Comparison of ENCODE assay signal across 15 cellular contexts in genomic region chr6:39452306-39452705, GRCh38.
DNase-seq lines count a peak whose midpoint lies in the region; ATAC-seq, FAIRE-seq and TF ChIP-seq lines count a peak whose summit lies in the region.
"Had no signal": no experiment of that assay in that cellular context is flagged by ENCODE, and none has a peak within 500 bp of the region (broad histone marks: within the 10 kb centered on the region; RNA-seq: fewer than 3 reads in every experiment).

No MANE protein-coding gene starts in this region.

- no peak overlapping the region for H4K8ac ChIP-seq in trophoblast cell (ENCODE audit: low read depth, low read length)

- no peak overlapping the region for H4K91ac ChIP-seq in trophoblast cell (ENCODE audit: low read depth, low read length)

- ATAC-seq in GM18873 (IDR thresholded peaks at IDR 0.05; ENCODE audit: low FRiP score, unreplicated experiment), result no peak
- ATAC-seq: psoas muscle had no signal

- H2AFZ ChIP-seq in keratinocyte (ENCODE audit: control insufficient read depth, low read length) (no peak overlapping the region), trophoblast cell (ENCODE audit: insufficient read depth, low read length, poor library complexity) (no peak overlapping the region)

- H3K4me3 ChIP-seq in AG10803 (ENCODE audit: low read length), result no peak overlapping the region
- no peak overlapping the region for H3K4me3 ChIP-seq in keratinocyte (ENCODE audit: control insufficient read depth in 2 of 3, extremely low read depth in 1 of 3, insufficient read depth in 2 of 3, low read depth in 1 of 3, low read length in 3 of 3)
- no peak overlapping the region for H3K4me3 ChIP-seq in trophoblast cell (ENCODE audit: low read depth, low read length)
- H3K4me3 ChIP-seq: esophagus muscularis mucosa, psoas muscle, stomach had no signal

- H3K36me3 ChIP-seq in keratinocyte (ENCODE audit: control insufficient read depth in 2 of 2, extremely low read depth in 1 of 2, insufficient read depth in 2 of 2, low read length in 2 of 2), result no peaks in the 10 kb centered on the region
- H3K36me3 ChIP-seq in trophoblast cell (ENCODE audit: control insufficient read depth in 1 of 2, insufficient read depth in 2 of 2, low read length in 2 of 2), result no peaks in the 10 kb centered on the region
- H3K36me3 ChIP-seq: esophagus muscularis mucosa, stomach had no signal

- H3K4me1 ChIP-seq in keratinocyte (ENCODE audit: control insufficient read depth, extremely low read depth, insufficient read depth, low read length) (peaks cover 22% of the 10 kb centered on the region), trophoblast cell (ENCODE audit: control insufficient read depth in 1 of 2, insufficient read depth in 2 of 2, low read length in 2 of 2) (no peaks in the 10 kb centered on the region)
- H3K4me1 ChIP-seq: psoas muscle, stomach had no signal

- DNase-seq in AG10803 (ENCODE audit: low read depth), result peak; percentile 63
- peak; percentile 44 for DNase-seq in HPDE6-E6E7 (ENCODE audit: extremely low spot score)
- DNase-seq in astrocyte of the hippocampus (ENCODE audit: low read depth, low spot score), result peak; percentile 75
- peak; percentile 68 for DNase-seq in keratinocyte (ENCODE audit: low read depth, low spot score)
- DNase-seq in NCI-H2107 (lab: John Stamatoyannopoulos, UW), result no peak
- DNase-seq in COLO668 (lab: John Stamatoyannopoulos, UW; ENCODE audit: unreplicated experiment), result no peak
- DNase-seq in trophoblast cell, result no peak
- DNase-seq: activated CD4-positive, alpha-beta T cell treated with anti-CD3 and anti-CD28 coated beads, Interleukin-2, amount 50 U/mL, for 4 hours; activated effector memory CD4-positive, alpha-beta T cell treated with Interleukin-2 at 50 U/mL for 16 hours; CD8-positive, alpha-beta memory T cell; NCI-H2171; psoas muscle; stomach had no signal

- dilution Hi-C loops in keratinocyte (cut with MboI; ENCODE audit: extremely low pct_ligation_motif_present, low sequenced_read_pairs), result no loop called here

- H3K23ac ChIP-seq in trophoblast cell (ENCODE audit: low read length), result no peak overlapping the region

- WGBS in trophoblast cell (ENCODE audit: extremely low coverage, insufficient coverage, insufficient read length), result no CpG with 5 or more reads among the region's 2 CpGs

- H2BK12ac ChIP-seq in trophoblast cell (ENCODE audit: low read length), result no peak overlapping the region

- H3K9me3 ChIP-seq in keratinocyte (ENCODE audit: control insufficient read depth, low read depth, low read length) (no peaks in the 10 kb centered on the region), trophoblast cell (ENCODE audit: insufficient read depth, low read depth, low read length) (no peaks in the 10 kb centered on the region)
- H3K9me3 ChIP-seq: psoas muscle had no signal

- no peaks in the 10 kb centered on the region for H3K79me1 ChIP-seq in trophoblast cell (ENCODE audit: low read length)

- no peak overlapping the region for H2AK5ac ChIP-seq in trophoblast cell (ENCODE audit: low read length)

- no peak for TF ChIP-seq CTCF in AG10803 (conservative IDR thresholded peaks at IDR 0.05; ENCODE audit: low read length)
- no peak for TF ChIP-seq CTCF in keratinocyte (optimal IDR thresholded peaks at IDR 0.05 in 1 of 3, IDR thresholded peaks at IDR 0.05 in 1 of 3, conservative IDR thresholded peaks at IDR 0.05 in 1 of 3; ENCODE audit: extremely low read depth in 1 of 3, insufficient read depth in 2 of 3, low read length in 3 of 3)

- H3K27ac ChIP-seq in keratinocyte (ENCODE audit: control insufficient read depth, insufficient read depth, low read length), result peak overlapping the region; percentile 66
- H3K27ac ChIP-seq in trophoblast cell (ENCODE audit: low read depth, low read length), result no peak overlapping the region
- H3K27ac ChIP-seq: esophagus muscularis mucosa, psoas muscle, stomach had no signal

- H3K27me3 ChIP-seq in keratinocyte (ENCODE audit: control insufficient read depth, extremely low read depth, insufficient read depth, low read length) (no peaks in the 10 kb centered on the region), trophoblast cell (ENCODE audit: insufficient read depth, low read length) (no peaks in the 10 kb centered on the region)
- H3K27me3 ChIP-seq: esophagus muscularis mucosa, stomach had no signal

- no peak overlapping the region for H3K14ac ChIP-seq in trophoblast cell (ENCODE audit: low read length)

- no peaks in the 10 kb centered on the region for H4K20me1 ChIP-seq in keratinocyte (ENCODE audit: control insufficient read depth, extremely low read depth, insufficient read depth, low read length)

- H3K9ac ChIP-seq in keratinocyte (ENCODE audit: control insufficient read depth, extremely low read depth, insufficient read depth, low read length), result no peak overlapping the region
- no peak overlapping the region for H3K9ac ChIP-seq in trophoblast cell (ENCODE audit: low read length)

- H4K12ac ChIP-seq in trophoblast cell (ENCODE audit: low read depth, low read length), result no peak overlapping the region

- H3K4me2 ChIP-seq in keratinocyte (ENCODE audit: control insufficient read depth, extremely low read depth, insufficient read depth, low read depth, low read length), result peak overlapping the region; percentile 69
- H3K4me2 ChIP-seq in trophoblast cell (ENCODE audit: low read length), result no peak overlapping the region

- peak; percentile 53 for FAIRE-seq in keratinocyte (lab: Jason Lieb, UNC)

- H3K79me2 ChIP-seq in keratinocyte (ENCODE audit: control insufficient read depth, insufficient read depth, low read length), result no peaks in the 10 kb centered on the region
- no peaks in the 10 kb centered on the region for H3K79me2 ChIP-seq in trophoblast cell (ENCODE audit: control insufficient read depth, insufficient read depth, low read length, poor library complexity)

- H3K18ac ChIP-seq in trophoblast cell (ENCODE audit: low read length), result no peak overlapping the region

- no peak overlapping the region for H3K4ac ChIP-seq in trophoblast cell (ENCODE audit: low read depth, low read length)

- H2BK5ac ChIP-seq in trophoblast cell (ENCODE audit: low read depth, low read length, poor library complexity), result no peak overlapping the region

- no peaks in the 10 kb centered on the region for H3K9me1 ChIP-seq in keratinocyte (ENCODE audit: control insufficient read depth, extremely low read depth, insufficient read depth, low read length)

- no peak overlapping the region for H2BK120ac ChIP-seq in trophoblast cell (ENCODE audit: insufficient read depth, low read length, poor library complexity)

Comparison
In these comparisons a context has a peak if more than half of its experiments do, and no peak if none do; other contexts are left out.
1. DNase-seq: peak in AG10803 (single experiment), HPDE6-E6E7 (single experiment), astrocyte of the hippocampus (single experiment) and keratinocyte (single experiment); none in NCI-H2107 (single experiment), COLO668 (single experiment) and trophoblast cell (0 of 2).